8 cellular contexts compared by ENCODE assay signal in the genomic region with DNA sequence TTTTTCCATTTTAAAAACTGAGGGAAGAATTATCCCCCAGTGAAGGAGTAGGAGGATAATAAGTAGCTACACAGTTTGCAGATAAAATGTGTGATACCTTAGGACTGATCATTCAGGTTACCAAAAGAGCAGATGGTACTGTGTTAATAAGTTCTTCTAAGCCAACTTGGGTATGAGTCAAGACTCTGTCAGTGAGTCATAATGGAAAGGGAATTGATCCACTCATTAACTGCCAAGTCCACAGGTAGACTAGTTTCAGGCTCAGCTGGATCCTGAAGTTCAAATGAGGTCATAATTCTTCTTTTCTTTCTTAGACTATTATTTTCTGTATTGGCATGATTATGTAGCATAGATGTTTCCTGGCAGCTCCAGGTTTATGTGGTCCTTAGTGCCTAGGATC.
DNase-seq lines count a peak whose midpoint lies in the region; ATAC-seq, FAIRE-seq and TF ChIP-seq lines count a peak whose summit lies in the region.

No MANE protein-coding gene starts in this region.

- no peak for TF ChIP-seq POLR2A in GM12891 (IDR thresholded peaks at IDR 0.05; ENCODE audit: low read depth, low read length)

- FAIRE-seq in GM12891 (lab: Jason Lieb, UNC), result peak; percentile 82

- ATAC-seq in GM21360 (IDR thresholded peaks at IDR 0.05; ENCODE audit: unreplicated experiment), result peak; percentile 66
- ATAC-seq in HG03354 (IDR thresholded peaks at IDR 0.05; ENCODE audit: poor library complexity, severe bottlenecking, unreplicated experiment), result peak; percentile 83

- no peak overlapping the region for H3K4me3 ChIP-seq in epithelial cell of esophagus (ENCODE audit: low read length)

- TF ChIP-seq CTCF in epithelial cell of esophagus (IDR thresholded peaks at IDR 0.05; ENCODE audit: insufficient read depth, low read depth, low read length, missing control alignments), result no peak

- DNase-seq in GM12891 (ENCODE audit: insufficient read length, low spot score) (peak; percentile 30), epithelial cell of esophagus (ENCODE audit: low read depth) (peak; percentile 91), iPS-NIHi11 (ENCODE audit: low spot score) (no peak), dedifferentiated amniotic fluid mesenchymal stem cell (ENCODE audit: extremely low spot score) (no peak), NCI-H2081 treated with DMSO at 0.1 percent for 48 hours (lab: John Stamatoyannopoulos, UW) (no peak)
- DNase-seq in activated CD4-positive, alpha-beta T cell treated with anti-CD3 and anti-CD28 coated beads for 1 hour, result no peak

TF ChIP-seq in GM12891, 5 proteins besides CTCF, POLR2A, EP300 and RAD21:
- TF ChIP-seq SPI1 (IDR thresholded peaks at IDR 0.05; ENCODE audit: low read depth, low read length), result peak; percentile 93
- no peak for TF ChIP-seq POU2F2 (IDR thresholded peaks at IDR 0.05; ENCODE audit: low read depth, low read length)

Comparison
In these comparisons a context has a peak if more than half of its experiments do, and no peak if none do; other contexts are left out.
1. DNase-seq: peak in GM12891 (single experiment) and epithelial cell of esophagus (single experiment); none in iPS-NIHi11 (single experiment), dedifferentiated amniotic fluid mesenchymal stem cell (single experiment), NCI-H2081 treated with DMSO at 0.1 percent for 48 hours (single experiment) and activated CD4-positive, alpha-beta T cell treated with anti-CD3 and anti-CD28 coated beads for 1 hour (single experiment).